In genomic region chr2:160423141-160423540, GRCh38 we compare ENCODE assay signal across 15 cellular contexts.
"Had no signal": no experiment of that assay in that cellular context is flagged by ENCODE, and none has a peak within 500 bp of the region (broad histone marks: within the 10 kb centered on the region; RNA-seq: fewer than 3 reads in every experiment).

No MANE protein-coding gene starts in this region.

- H3K27me3 Mint-ChIP-seq: dendritic cell treated with granulocyte-macrophage colony-stimulating factor and Interleukin-4, amounts not matched to agents 40 ng/mL and 50 ng/mL, for 4 days; naive B cell; type B pancreatic cell had no signal

- H3K4me3 Mint-ChIP-seq: activated naive CD4-positive, alpha-beta T cell treated with anti-CD3 and anti-CD28 coated beads for 36 hours; activated T-helper 1 cell treated with anti-CD3 and anti-CD28 coated beads, Interleukin-12 subunit alpha, Interleukin-12 subunit beta, Interleukin-2, Interleukin-4 antibody, amounts not matched to agents 30 ng/mL and 10 ng/mL and 1 ng/mL, durations not matched to agents 14 hours and 24 hours and 36 hours; dendritic cell treated with granulocyte-macrophage colony-stimulating factor and Interleukin-4, amounts not matched to agents 40 ng/mL and 50 ng/mL, for 4 days; naive B cell; type B pancreatic cell had no signal

- H3K27ac ChIP-seq: brain microvascular endothelial cell, gastrocnemius medialis, SJSA1 had no signal

- DNase-seq: activated naive CD4-positive, alpha-beta T cell treated with anti-CD3 and anti-CD28 coated beads for 36 hours; brain microvascular endothelial cell; effector memory CD4-positive, alpha-beta T cell; gastrocnemius medialis; heart right ventricle; mammary epithelial cell; naive B cell; nucleus accumbens; stimulated activated CD4-positive, alpha-beta T cell treated with anti-CD3 and anti-CD28 coated beads, Interleukin-4, amount 100 ng/mL, for 4 hours; stimulated activated CD8-positive, alpha-beta memory T cell treated with anti-CD3 and anti-CD28 coated beads, Interleukin-4, amount 100 ng/mL, for 48 hours; stimulated activated naive CD8-positive, alpha-beta T cell treated with anti-CD3 and anti-CD28 coated beads, Interleukin-15, Interleukin-2, amounts not matched to agents 100 U/mL and 50 U/mL, for 24 hours had no signal

- H3K27ac Mint-ChIP-seq: activated naive CD4-positive, alpha-beta T cell treated with anti-CD3 and anti-CD28 coated beads for 36 hours; activated T-helper 1 cell treated with anti-CD3 and anti-CD28 coated beads, Interleukin-12 subunit alpha, Interleukin-12 subunit beta, Interleukin-2, Interleukin-4 antibody, amounts not matched to agents 30 ng/mL and 10 ng/mL and 1 ng/mL, durations not matched to agents 14 hours and 24 hours and 36 hours; dendritic cell treated with granulocyte-macrophage colony-stimulating factor and Interleukin-4, amounts not matched to agents 40 ng/mL and 50 ng/mL, for 4 days; type B pancreatic cell had no signal

- H3K27me3 ChIP-seq: brain microvascular endothelial cell, gastrocnemius medialis, heart right ventricle, SJSA1 had no signal

- H3K36me3 Mint-ChIP-seq: naive B cell had no signal

- H3K4me3 ChIP-seq: gastrocnemius medialis, heart right ventricle, SJSA1 had no signal

- H3K36me3 ChIP-seq: brain microvascular endothelial cell, gastrocnemius medialis, heart right ventricle had no signal

- ATAC-seq: gastrocnemius medialis; heart right ventricle; stimulated activated naive CD8-positive, alpha-beta T cell treated with anti-CD3 and anti-CD28 coated beads, Interleukin-15, Interleukin-2, amounts not matched to agents 100 U/mL and 50 U/mL, for 24 hours had no signal

- H3K9me3 ChIP-seq: gastrocnemius medialis, heart right ventricle, SJSA1 had no signal

- H3K9me3 Mint-ChIP-seq: activated T-helper 1 cell treated with anti-CD3 and anti-CD28 coated beads, Interleukin-12 subunit alpha, Interleukin-12 subunit beta, Interleukin-2, Interleukin-4 antibody, amounts not matched to agents 30 ng/mL and 10 ng/mL and 1 ng/mL, durations not matched to agents 14 hours and 24 hours and 36 hours; dendritic cell treated with granulocyte-macrophage colony-stimulating factor and Interleukin-4, amounts not matched to agents 40 ng/mL and 50 ng/mL, for 4 days had no signal
